Comparison of ENCODE assay signal across 16 cellular contexts in genomic region chr2:41194235-41194634, GRCh38.
DNase-seq lines count a peak whose midpoint lies in the region; ATAC-seq, FAIRE-seq and TF ChIP-seq lines count a peak whose summit lies in the region.
"Had no signal": no experiment of that assay in that cellular context is flagged by ENCODE, and none has a peak within 500 bp of the region (broad histone marks: within the 10 kb centered on the region; RNA-seq: fewer than 3 reads in every experiment).

No MANE protein-coding gene starts in this region.

- no peaks in the 10 kb centered on the region for H3K36me3 ChIP-seq in breast epithelium
- no peaks in the 10 kb centered on the region for H3K36me3 ChIP-seq in brain microvascular endothelial cell (replicated peaks)
- H3K36me3 ChIP-seq in kidney (ENCODE audit: control insufficient read depth in 1 of 2, insufficient read depth in 2 of 2, low read length in 2 of 2): no peaks in the 10 kb centered on the region

- BruUV-seq in MCF 10A (replicated peaks; lab: Mats Ljungman, UMichigan): no TSS peak

- CTCF ChIA-PET in MCF 10A (lab: Yijun Ruan, JAX): interaction anchor here (0.6 kb wide), 1 partner anchor 571 kb away, joined by 3 read pairs; no protein-coding TSS in a partner anchor

- DNase-seq in MCF 10A (ENCODE audit: unreplicated experiment): peak; percentile 57
- DNase-seq in breast epithelium (ENCODE audit: low spot score in 2 of 2): no peak
- peak; percentile 92 for DNase-seq in brain microvascular endothelial cell
- peak; percentile 70 for DNase-seq in kidney
- DNase-seq in urothelium cell line (ENCODE audit: low spot score): peak; percentile 63
- DNase-seq in activated CD8-positive, alpha-beta memory T cell treated with anti-CD3 and anti-CD28 coated beads for 24 hours: no peak
- no peak for DNase-seq in mucosa of gallbladder (ENCODE audit: low spot score)
- DNase-seq: activated CD4-positive, alpha-beta T cell treated with anti-CD3 and anti-CD28 coated beads for 1 hour; activated effector memory CD4-positive, alpha-beta T cell treated with anti-CD3 and anti-CD28 coated beads, Interleukin-2, amount 50 U/mL, for 16 hours; DMS79; effector CD4-positive, alpha-beta T cell; NCI-H2107; PC-9 had no signal

- peaks cover 50% of the 10 kb centered on the region for H3K27me3 Mint-ChIP-seq in MCF 10A (ENCODE audit: insufficient read depth, unreplicated experiment)
- H3K27me3 Mint-ChIP-seq: type B pancreatic cell had no signal

- H3K9me3 Mint-ChIP-seq in MCF 10A (ENCODE audit: unreplicated experiment): no peaks in the 10 kb centered on the region
- H3K9me3 Mint-ChIP-seq: type B pancreatic cell had no signal

- no peak for TF ChIP-seq POLR2A in breast epithelium (IDR thresholded peaks at IDR 0.05)

- H3K36me3 Mint-ChIP-seq in MCF 10A (ENCODE audit: insufficient read depth, unreplicated experiment): no peaks in the 10 kb centered on the region
- H3K36me3 Mint-ChIP-seq: type B pancreatic cell had no signal

- no peak overlapping the region for H3K9ac ChIP-seq in kidney (ENCODE audit: low read length in 2 of 2)

- POLR2A ChIA-PET in MCF 10A (lab: Yijun Ruan, JAX): no interaction called here

- H3K27ac Mint-ChIP-seq in MCF 10A (ENCODE audit: low read depth, unreplicated experiment): no peak overlapping the region
- H3K27ac Mint-ChIP-seq: type B pancreatic cell had no signal

- H3K4me3 ChIP-seq in breast epithelium (no peak overlapping the region), brain microvascular endothelial cell (ENCODE audit: low read depth, low read length) (no peak overlapping the region), kidney (ENCODE audit: low read length in 2 of 2) (no peak overlapping the region)
- H3K4me3 ChIP-seq: PC-9 had no signal

- intact Hi-C loops in MCF 10A (cut with micrococcal nuclease): no loop called here
- intact Hi-C loops in breast epithelium (cut with DNase I; ENCODE audit: low total_unique reads): no loop called here
- intact Hi-C loops in kidney (cut with DNase I): no loop called here

- TF ChIP-seq CTCF in MCF 10A (IDR thresholded peaks at IDR 0.05; ENCODE audit: unreplicated experiment) (no peak), breast epithelium (IDR thresholded peaks at IDR 0.05) (no peak), brain microvascular endothelial cell (IDR thresholded peaks at IDR 0.05; ENCODE audit: low read depth, low read length, missing control alignments) (no peak), kidney (IDR thresholded peaks at IDR 0.05; ENCODE audit: borderline replicate concordance, extremely low read depth, insufficient read depth) (no peak)

- H3K27ac ChIP-seq in breast epithelium (no peak overlapping the region), brain microvascular endothelial cell (no peak overlapping the region), kidney (ENCODE audit: low read depth in 2 of 2, low read length in 2 of 2) (no peak overlapping the region)
- H3K27ac ChIP-seq: 22Rv1, PC-9 had no signal

- no peak overlapping the region for H3K4me3 Mint-ChIP-seq in MCF 10A (ENCODE audit: unreplicated experiment)
- H3K4me3 Mint-ChIP-seq: type B pancreatic cell had no signal

- H3K27me3 ChIP-seq in breast epithelium (no peaks in the 10 kb centered on the region), brain microvascular endothelial cell (replicated peaks) (no peaks in the 10 kb centered on the region)

- FAIRE-seq in kidney (lab: Jason Lieb, UNC) (no peak), urothelium cell line (lab: Jason Lieb, UNC) (peak; percentile 73)

- ATAC-seq in HG03520 (IDR thresholded peaks at IDR 0.05; ENCODE audit: unreplicated experiment): no peak

- H3K9me3 ChIP-seq in breast epithelium: no peaks in the 10 kb centered on the region
- no peaks in the 10 kb centered on the region for H3K9me3 ChIP-seq in kidney (ENCODE audit: control insufficient read depth in 1 of 2, low read length in 2 of 2)

- H3K4me1 Mint-ChIP-seq in MCF 10A (ENCODE audit: insufficient read depth, unreplicated experiment): no peaks in the 10 kb centered on the region

- in situ Hi-C loops in brain microvascular endothelial cell (cut with HindIII; ENCODE audit: low pct_ligation_motif_present, low sequenced_read_pairs): no loop called here

- no peaks in the 10 kb centered on the region for H3K4me1 ChIP-seq in breast epithelium
- peaks cover 0 to 2% of the 10 kb centered on the region in 2 donors for H3K4me1 ChIP-seq in kidney (ENCODE audit: control insufficient read depth in 1 of 2, insufficient read depth in 1 of 2, low read depth in 1 of 2, low read length in 2 of 2)

Comparison
In these comparisons a context has a peak if more than half of its experiments do, and no peak if none do; other contexts are left out.
1. DNase-seq: peak in MCF 10A (single experiment), brain microvascular endothelial cell (single experiment), kidney (single experiment) and urothelium cell line (single experiment); none in breast epithelium (0 of 2), activated CD8-positive, alpha-beta memory T cell treated with anti-CD3 and anti-CD28 coated beads for 24 hours (single experiment) and mucosa of gallbladder (single experiment).